8 cellular contexts compared by ENCODE assay signal in genomic region chr6:116531675-116532570, GRCh38. TPM values are rescaled to one million over a fixed set of nuclear protein-coding genes. Genes with fewer than 3 reads are reported as not detected.
DNase-seq lines count a peak whose midpoint lies in the region; ATAC-seq and TF ChIP-seq lines count a peak whose summit lies in the region.

No MANE protein-coding gene starts in this region.

- peak; percentile 31 to 65 (median 52) for TF ChIP-seq CTCF in prostate gland (IDR thresholded peaks at IDR 0.05)

- no peak overlapping the region for H3K27ac Mint-ChIP-seq in activated T-helper 17 cell treated with anti-CD3 and anti-CD28 coated beads, Interleukin-2, amount 50 U/mL, for 72 hours

- no peak for TF ChIP-seq POLR2A in prostate gland (IDR thresholded peaks at IDR 0.05)

- no peaks in the 10 kb centered on the region for H3K36me3 ChIP-seq in prostate gland

- intact Hi-C loops in prostate gland (cut with DNase I): loop anchor here (10.0 kb wide), 1 partner anchor 247 kb away; no protein-coding TSS in a partner anchor

- H3K4me3 ChIP-seq in prostate gland: no peak overlapping the region

- peak; percentile 63 for ATAC-seq in GM21390 (IDR thresholded peaks at IDR 0.05; ENCODE audit: unreplicated experiment)
- ATAC-seq in activated T-helper 17 cell treated with anti-CD3 and anti-CD28 coated beads, Interleukin-2, amount 50 U/mL, for 72 hours (replicated peaks): peak; percentile 83

- no peak overlapping the region for H3K4me3 Mint-ChIP-seq in activated T-helper 17 cell treated with anti-CD3 and anti-CD28 coated beads, Interleukin-2, amount 50 U/mL, for 72 hours

- no peaks in the 10 kb centered on the region for H3K9me3 ChIP-seq in prostate gland

- DNase-seq in DMS53 (lab: John Stamatoyannopoulos, UW): peak; percentile 76
- peak; percentile 36 for DNase-seq in HuH-7 (ENCODE audit: low spot score)
- peak; percentile 42 to 47 for DNase-seq in SHP77 (lab: John Stamatoyannopoulos, UW)
- DNase-seq in globus pallidus (ENCODE audit: low spot score): peak; percentile 45
- DNase-seq in prostate gland (ENCODE audit: low spot score): peak; percentile 13
- DNase-seq in ecto neural progenitor cell (ENCODE audit: low spot score): no peak

- 75% methylated on average over 12 of the region's 12 CpGs for WGBS in prostate gland

- no peak overlapping the region for H3K27ac ChIP-seq in prostate gland

- H3K27me3 Mint-ChIP-seq in activated T-helper 17 cell treated with anti-CD3 and anti-CD28 coated beads, Interleukin-2, amount 50 U/mL, for 72 hours: peaks cover 12% of the 10 kb centered on the region

- no peaks in the 10 kb centered on the region for H3K9me3 Mint-ChIP-seq in activated T-helper 17 cell treated with anti-CD3 and anti-CD28 coated beads, Interleukin-2, amount 50 U/mL, for 72 hours

- H3K4me1 ChIP-seq in prostate gland (replicated peaks): no peaks in the 10 kb centered on the region

- no peaks in the 10 kb centered on the region for H3K27me3 ChIP-seq in prostate gland (replicated peaks; ENCODE audit: insufficient read depth)

- H3K36me3 Mint-ChIP-seq in activated T-helper 17 cell treated with anti-CD3 and anti-CD28 coated beads, Interleukin-2, amount 50 U/mL, for 72 hours (ENCODE audit: low read depth): no peaks in the 10 kb centered on the region

- H3K4me1 Mint-ChIP-seq in activated T-helper 17 cell treated with anti-CD3 and anti-CD28 coated beads, Interleukin-2, amount 50 U/mL, for 72 hours: no peaks in the 10 kb centered on the region

RNA-seq across cellular contexts. Expression of gene TRAPPC3L, which starts 13.6 kb away (rescaled TPM):
- total RNA-seq in activated T-helper 17 cell treated with anti-CD3 and anti-CD28 coated beads, Interleukin-2, amount 50 U/mL, for 72 hours: not detected
- not detected for total RNA-seq in prostate gland

RNA-seq across cellular contexts. Expression of gene CALHM5, which starts 20.5 kb away (rescaled TPM):
- total RNA-seq in activated T-helper 17 cell treated with anti-CD3 and anti-CD28 coated beads, Interleukin-2, amount 50 U/mL, for 72 hours: not detected
- total RNA-seq in prostate gland: 1 to 10 TPM in 1 of 2 donors, under 1 TPM in 1; 0.32 to 1.8 TPM

RNA-seq across cellular contexts. Expression of gene CALHM4, which starts 21.6 kb away (rescaled TPM):
- total RNA-seq in activated T-helper 17 cell treated with anti-CD3 and anti-CD28 coated beads, Interleukin-2, amount 50 U/mL, for 72 hours: not detected
- total RNA-seq in prostate gland: under 1 TPM in 1 of 2 donors, not detected in 1; 0.57 TPM

RNA-seq across cellular contexts. Expression of gene RWDD1, which starts 39.4 kb away (rescaled TPM):
- 10 to 100 TPM; 24.4 to 44.6 TPM for total RNA-seq in activated T-helper 17 cell treated with anti-CD3 and anti-CD28 coated beads, Interleukin-2, amount 50 U/mL, for 72 hours
- 10 to 100 TPM; 26.7 to 40.3 TPM for total RNA-seq in prostate gland
